Comparison of ENCODE assay signal across 1 cellular context in genomic region chr6:164108869-164109769, GRCh38.
TF ChIP-seq lines count a peak whose summit lies in the region.

No MANE protein-coding gene starts in this region.

TF ChIP-seq in WTC11, 78 proteins besides CTCF, POLR2A, EP300 and RAD21 (continued from another document):
- no peak for TF ChIP-seq FOXP4 (CRISPR knock-in tag; IDR thresholded peaks at IDR 0.05)
- TF ChIP-seq E2F4 (CRISPR knock-in tag; IDR thresholded peaks at IDR 0.05; ENCODE audit: borderline replicate concordance, low read depth): no peak
- no peak for TF ChIP-seq NR2C2 (CRISPR knock-in tag; IDR thresholded peaks at IDR 0.05)
- TF ChIP-seq, protein P1, sequence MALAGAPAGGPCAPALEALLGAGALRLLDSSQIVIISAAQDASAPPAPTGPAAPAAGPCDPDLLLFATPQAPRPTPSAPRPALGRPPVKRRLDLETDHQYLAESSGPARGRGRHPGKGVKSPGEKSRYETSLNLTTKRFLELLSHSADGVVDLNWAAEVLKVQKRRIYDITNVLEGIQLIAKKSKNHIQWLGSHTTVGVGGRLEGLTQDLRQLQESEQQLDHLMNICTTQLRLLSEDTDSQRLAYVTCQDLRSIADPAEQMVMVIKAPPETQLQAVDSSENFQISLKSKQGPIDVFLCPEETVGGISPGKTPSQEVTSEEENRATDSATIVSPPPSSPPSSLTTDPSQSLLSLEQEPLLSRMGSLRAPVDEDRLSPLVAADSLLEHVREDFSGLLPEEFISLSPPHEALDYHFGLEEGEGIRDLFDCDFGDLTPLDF (CRISPR knock-in tag; IDR thresholded peaks at IDR 0.05): no peak
- TF ChIP-seq MLX (CRISPR knock-in tag; IDR thresholded peaks at IDR 0.05): no peak
- no peak for TF ChIP-seq SMAD4 (CRISPR knock-in tag; IDR thresholded peaks at IDR 0.05)
- no peak for TF ChIP-seq GTF2I (CRISPR knock-in tag; conservative IDR thresholded peaks at IDR 0.05)
- no peak for TF ChIP-seq MXD4 (CRISPR knock-in tag; IDR thresholded peaks at IDR 0.05; ENCODE audit: borderline replicate concordance)
- TF ChIP-seq, protein P2, sequence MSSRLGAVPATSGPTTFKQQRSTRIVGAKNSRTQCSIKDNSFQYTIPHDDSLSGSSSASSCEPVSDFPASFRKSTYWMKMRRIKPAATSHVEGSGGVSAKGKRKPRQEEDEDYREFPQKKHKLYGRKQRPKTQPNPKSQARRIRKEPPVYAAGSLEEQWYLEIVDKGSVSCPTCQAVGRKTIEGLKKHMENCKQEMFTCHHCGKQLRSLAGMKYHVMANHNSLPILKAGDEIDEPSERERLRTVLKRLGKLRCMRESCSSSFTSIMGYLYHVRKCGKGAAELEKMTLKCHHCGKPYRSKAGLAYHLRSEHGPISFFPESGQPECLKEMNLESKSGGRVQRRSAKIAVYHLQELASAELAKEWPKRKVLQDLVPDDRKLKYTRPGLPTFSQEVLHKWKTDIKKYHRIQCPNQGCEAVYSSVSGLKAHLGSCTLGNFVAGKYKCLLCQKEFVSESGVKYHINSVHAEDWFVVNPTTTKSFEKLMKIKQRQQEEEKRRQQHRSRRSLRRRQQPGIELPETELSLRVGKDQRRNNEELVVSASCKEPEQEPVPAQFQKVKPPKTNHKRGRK (CRISPR knock-in tag; IDR thresholded peaks at IDR 0.05; ENCODE audit: borderline replicate concordance): no peak
TF ChIP-seq in WTC11: peak in this region for 0.
